ENCODE assay signal across 8 cellular contexts in the genomic region with DNA sequence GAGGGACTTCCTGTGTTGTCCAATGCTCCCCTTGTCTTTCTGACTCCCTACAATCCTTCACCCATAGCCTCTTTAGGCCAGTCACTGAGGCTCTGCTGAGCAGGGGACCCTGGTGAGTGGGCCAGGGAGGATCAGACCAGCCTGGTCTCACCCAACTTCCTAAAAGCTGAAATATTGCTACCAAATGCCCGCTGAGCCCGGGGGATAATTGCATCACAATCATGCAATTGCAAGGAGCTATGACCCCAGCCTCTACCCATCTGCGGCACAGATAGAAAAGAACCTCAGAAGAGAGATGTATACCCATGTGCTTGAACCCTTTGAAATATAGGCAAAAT. TPM values are rescaled to one million over a fixed set of nuclear protein-coding genes. Genes with fewer than 3 reads are reported as not detected.
DNase-seq lines count a peak whose midpoint lies in the region; ATAC-seq and TF ChIP-seq lines count a peak whose summit lies in the region.

No MANE protein-coding gene starts in this region.

- intact Hi-C loops in activated T-helper 2 cell treated with anti-CD3 and anti-CD28 coated beads, Interferon-gamma antibody, Interleukin-2, Interleukin-4, amounts not matched to agents 10 μg/mL and 5 μg/mL and 100 μg/mL, durations not matched to agents 14 hours and 24 hours and 36 hours (cut with micrococcal nuclease): loop anchor here (10.0 kb wide), 1 partner anchor 148 kb away; no protein-coding TSS in a partner anchor
- intact Hi-C loops in left lung (cut with DNase I) (no loop called here), tibial artery (cut with DNase I; ENCODE audit: low total_unique reads) (no loop called here)

- no peaks in the 10 kb centered on the region for H3K36me3 ChIP-seq in left lung
- no peaks in the 10 kb centered on the region for H3K36me3 ChIP-seq in tibial artery

- no peak for TF ChIP-seq CTCF in left lung (IDR thresholded peaks at IDR 0.05)
- no peak for TF ChIP-seq CTCF in tibial artery (IDR thresholded peaks at IDR 0.05)

- H3K4me1 ChIP-seq in left lung (peaks cover 3 to 71% of the 10 kb centered on the region in 2 donors), tibial artery (peaks cover 0 to 49% (median 23%) of the 10 kb centered on the region in 4 donors)

- peaks cover 3% of the 10 kb centered on the region for H3K36me3 Mint-ChIP-seq in activated T-cell treated with anti-CD3 and anti-CD28 coated beads, Interleukin-2, amount 50 U/mL, for 4 hours (ENCODE audit: insufficient read depth)
- peaks cover 16% of the 10 kb centered on the region for H3K36me3 Mint-ChIP-seq in activated T-helper 2 cell treated with anti-CD3 and anti-CD28 coated beads, Interferon-gamma antibody, Interleukin-2, Interleukin-4, amounts not matched to agents 10 μg/mL and 5 μg/mL and 100 μg/mL, durations not matched to agents 14 hours and 24 hours and 36 hours (ENCODE audit: low read depth)

- ATAC-seq in activated T-cell treated with anti-CD3 and anti-CD28 coated beads, Interleukin-2, amount 50 U/mL, for 4 hours: no peak
- ATAC-seq in left lung (no peak), GM19397 (IDR thresholded peaks at IDR 0.05; ENCODE audit: unreplicated experiment) (no peak), GM21576 (IDR thresholded peaks at IDR 0.05; ENCODE audit: unreplicated experiment) (no peak)

- H3K27me3 ChIP-seq in left lung (no peaks in the 10 kb centered on the region), tibial artery (no peaks in the 10 kb centered on the region)

- DNase-seq in activated T-cell treated with anti-CD3 and anti-CD28 coated beads, Interleukin-2, amount 50 U/mL, for 4 hours: no peak
- DNase-seq in activated T-cell treated with anti-CD3 and anti-CD28 coated beads for 4 hours (no peak), left lung (no peak), tibial artery (no peak), retina (no peak)
- no peak for DNase-seq in activated T-helper 2 cell treated with anti-CD3 and anti-CD28 coated beads, Interferon-gamma antibody, Interleukin-2, Interleukin-4, amounts not matched to agents 10 μg/mL and 5 μg/mL and 100 μg/mL, durations not matched to agents 14 hours and 24 hours and 36 hours (ENCODE audit: low spot score)

- H3K4me3 Mint-ChIP-seq in activated T-cell treated with anti-CD3 and anti-CD28 coated beads, Interleukin-2, amount 50 U/mL, for 4 hours: peak overlapping the region; percentile 96
- H3K4me3 Mint-ChIP-seq in activated T-helper 2 cell treated with anti-CD3 and anti-CD28 coated beads, Interferon-gamma antibody, Interleukin-2, Interleukin-4, amounts not matched to agents 10 μg/mL and 5 μg/mL and 100 μg/mL, durations not matched to agents 14 hours and 24 hours and 36 hours (ENCODE audit: low read depth): peak overlapping the region; percentile 98

- H3K4me1 Mint-ChIP-seq in activated T-cell treated with anti-CD3 and anti-CD28 coated beads, Interleukin-2, amount 50 U/mL, for 4 hours (ENCODE audit: low read depth): peaks cover 72% of the 10 kb centered on the region
- H3K4me1 Mint-ChIP-seq in activated T-helper 2 cell treated with anti-CD3 and anti-CD28 coated beads, Interferon-gamma antibody, Interleukin-2, Interleukin-4, amounts not matched to agents 10 μg/mL and 5 μg/mL and 100 μg/mL, durations not matched to agents 14 hours and 24 hours and 36 hours (ENCODE audit: low read depth): peaks cover 59% of the 10 kb centered on the region

- H3K9me3 ChIP-seq in left lung (no peaks in the 10 kb centered on the region), tibial artery (no peaks in the 10 kb centered on the region)

- H3K27ac ChIP-seq in left lung: peak overlapping the region; percentile 97
- peak overlapping the region; percentile 81 to 88 for H3K27ac ChIP-seq in tibial artery

- peak overlapping the region; percentile 39 to 72 for H3K4me3 ChIP-seq in left lung
- H3K4me3 ChIP-seq in tibial artery: peak overlapping the region; percentile 61 to 73

- H3K27me3 Mint-ChIP-seq in activated T-cell treated with anti-CD3 and anti-CD28 coated beads, Interleukin-2, amount 50 U/mL, for 4 hours (ENCODE audit: low read depth): no peaks in the 10 kb centered on the region
- no peaks in the 10 kb centered on the region for H3K27me3 Mint-ChIP-seq in activated T-helper 2 cell treated with anti-CD3 and anti-CD28 coated beads, Interferon-gamma antibody, Interleukin-2, Interleukin-4, amounts not matched to agents 10 μg/mL and 5 μg/mL and 100 μg/mL, durations not matched to agents 14 hours and 24 hours and 36 hours (ENCODE audit: low read depth)

- no peaks in the 10 kb centered on the region for H3K9me3 Mint-ChIP-seq in activated T-cell treated with anti-CD3 and anti-CD28 coated beads, Interleukin-2, amount 50 U/mL, for 4 hours
- H3K9me3 Mint-ChIP-seq in activated T-helper 2 cell treated with anti-CD3 and anti-CD28 coated beads, Interferon-gamma antibody, Interleukin-2, Interleukin-4, amounts not matched to agents 10 μg/mL and 5 μg/mL and 100 μg/mL, durations not matched to agents 14 hours and 24 hours and 36 hours: no peaks in the 10 kb centered on the region

- H3K27ac Mint-ChIP-seq in activated T-helper 2 cell treated with anti-CD3 and anti-CD28 coated beads, Interferon-gamma antibody, Interleukin-2, Interleukin-4, amounts not matched to agents 10 μg/mL and 5 μg/mL and 100 μg/mL, durations not matched to agents 14 hours and 24 hours and 36 hours: peak overlapping the region; percentile 87

RNA-seq across cellular contexts. Expression of a gene that starts 3.7 kb away (rescaled TPM):
- 10 to 100 TPM; 50.7 to 69.7 (median 54.9) TPM for total RNA-seq in activated T-cell treated with anti-CD3 and anti-CD28 coated beads, Interleukin-2, amount 50 U/mL, for 4 hours
- 153 and 158 TPM in 2 replicates for total RNA-seq in activated T-helper 2 cell treated with anti-CD3 and anti-CD28 coated beads, Interferon-gamma antibody, Interleukin-2, Interleukin-4, amounts not matched to agents 10 μg/mL and 5 μg/mL and 100 μg/mL, durations not matched to agents 14 hours and 24 hours and 36 hours
- total RNA-seq in left lung: 100 to 1,000 TPM; 101 to 134 TPM
